In the genomic region with DNA sequence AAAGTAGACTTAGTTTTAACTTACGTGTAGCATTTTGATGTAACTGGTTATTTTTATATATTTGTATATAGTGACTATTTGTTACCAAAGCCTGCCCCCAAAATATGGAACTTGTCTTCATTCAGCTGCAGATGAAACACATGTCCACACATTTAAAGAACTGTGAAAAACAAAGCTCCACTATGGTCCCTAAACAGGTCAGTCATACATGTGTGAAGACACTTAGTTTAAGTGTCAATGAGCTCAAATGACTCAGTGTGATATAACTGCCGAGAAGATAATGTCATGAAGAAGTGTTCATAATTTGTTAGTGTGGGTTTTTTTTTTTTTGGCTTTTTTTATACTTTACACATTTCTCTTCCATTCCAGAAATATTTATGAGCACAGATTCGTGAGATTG, we compare ENCODE assay signal across 18 cellular contexts. TPM values are rescaled to one million over a fixed set of nuclear protein-coding genes. Genes with fewer than 3 reads are reported as not detected.
A peak's percentile ranks its signal among the peaks of the same experiment; 100 is the strongest.
DNase-seq lines count a peak whose midpoint lies in the region; ATAC-seq lines count a peak whose summit lies in the region.
"Had no signal": no experiment of that assay in that cellular context is flagged by ENCODE, and none has a peak within 500 bp of the region (broad histone marks: within the 10 kb centered on the region; RNA-seq: fewer than 3 reads in every experiment).

No MANE protein-coding gene starts in this region.

- no peaks in the 10 kb centered on the region for H3K36me3 ChIP-seq in naive thymus-derived CD4-positive, alpha-beta T cell (ENCODE audit: control insufficient read depth in 2 of 3, insufficient read depth in 3 of 3, low read length in 3 of 3)

- no peak overlapping the region for H3K4me3 ChIP-seq in naive thymus-derived CD4-positive, alpha-beta T cell (ENCODE audit: low read length)

- H3K4me1 ChIP-seq in naive thymus-derived CD4-positive, alpha-beta T cell (ENCODE audit: control insufficient read depth in 2 of 2, insufficient read depth in 2 of 2, low read length in 2 of 2) = peaks cover 2 to 9% of the 10 kb centered on the region in 2 donors

- CTCF ChIA-PET in naive thymus-derived CD4-positive, alpha-beta T cell (lab: Charles Lee) = interaction anchor here (0.6 to 0.9 kb wide), 2 partner anchors 101 to 214 kb away, joined by 4 read pairs; no protein-coding TSS in a partner anchor

- H3K27me3 ChIP-seq in naive thymus-derived CD4-positive, alpha-beta T cell (ENCODE audit: control insufficient read depth in 2 of 2, insufficient read depth in 2 of 2, low read length in 2 of 2) = no peaks in the 10 kb centered on the region

- H3K9me3 ChIP-seq in naive thymus-derived CD4-positive, alpha-beta T cell (ENCODE audit: control insufficient read depth in 2 of 3, low read length in 3 of 3) = no peaks in the 10 kb centered on the region

- H3K27me3 Mint-ChIP-seq in activated T-helper 1 cell treated with anti-CD3 and anti-CD28 coated beads, Interleukin-12 subunit alpha, Interleukin-12 subunit beta, Interleukin-2, Interleukin-4 antibody, amounts not matched to agents 30 ng/mL and 10 ng/mL and 1 ng/mL, durations not matched to agents 14 hours and 24 hours and 36 hours (ENCODE audit: insufficient read depth) = no peaks in the 10 kb centered on the region
- H3K27me3 Mint-ChIP-seq in naive thymus-derived CD4-positive, alpha-beta T cell = no peaks in the 10 kb centered on the region

- H3K4me1 Mint-ChIP-seq in activated T-helper 1 cell treated with anti-CD3 and anti-CD28 coated beads, Interleukin-12 subunit alpha, Interleukin-12 subunit beta, Interleukin-2, Interleukin-4 antibody, amounts not matched to agents 30 ng/mL and 10 ng/mL and 1 ng/mL, durations not matched to agents 14 hours and 24 hours and 36 hours (ENCODE audit: low read depth) = peaks cover 78% of the 10 kb centered on the region
- peaks cover 5 to 82% (median 10%) of the 10 kb centered on the region in 7 donors for H3K4me1 Mint-ChIP-seq in naive thymus-derived CD4-positive, alpha-beta T cell

- peak; percentile 59 to 84 for ATAC-seq in activated naive CD4-positive, alpha-beta T cell treated with anti-CD3 and anti-CD28 coated beads, Interleukin-2, amount 50 U/mL, for 72 hours
- ATAC-seq in naive thymus-derived CD4-positive, alpha-beta T cell = peak; percentile 76
- no peak for ATAC-seq in HG03025 (IDR thresholded peaks at IDR 0.05; ENCODE audit: low FRiP score, unreplicated experiment)
- ATAC-seq: HepG2 had no signal

- H3K36me3 Mint-ChIP-seq in activated naive CD4-positive, alpha-beta T cell treated with anti-CD3 and anti-CD28 coated beads, Interleukin-2, amount 50 U/mL, for 72 hours = no peaks in the 10 kb centered on the region
- peaks cover 34% of the 10 kb centered on the region for H3K36me3 Mint-ChIP-seq in activated T-helper 1 cell treated with anti-CD3 and anti-CD28 coated beads, Interleukin-12 subunit alpha, Interleukin-12 subunit beta, Interleukin-2, Interleukin-4 antibody, amounts not matched to agents 30 ng/mL and 10 ng/mL and 1 ng/mL, durations not matched to agents 14 hours and 24 hours and 36 hours (ENCODE audit: low read depth)
- peaks cover 5 to 42% (median 23%) of the 10 kb centered on the region in 5 donors for H3K36me3 Mint-ChIP-seq in naive thymus-derived CD4-positive, alpha-beta T cell

- H3K4me3 Mint-ChIP-seq in activated T-helper 1 cell treated with anti-CD3 and anti-CD28 coated beads, Interleukin-12 subunit alpha, Interleukin-12 subunit beta, Interleukin-2, Interleukin-4 antibody, amounts not matched to agents 30 ng/mL and 10 ng/mL and 1 ng/mL, durations not matched to agents 14 hours and 24 hours and 36 hours = no peak overlapping the region
- no peak overlapping the region for H3K4me3 Mint-ChIP-seq in naive thymus-derived CD4-positive, alpha-beta T cell

- DNase-seq in activated naive CD4-positive, alpha-beta T cell treated with anti-CD3 and anti-CD28 coated beads, Interleukin-2, amount 50 U/mL, for 72 hours (ENCODE audit: low spot score in 2 of 2) = no peak
- DNase-seq in activated naive CD4-positive, alpha-beta T cell treated with Interleukin-2 at 50 U/mL for 16 hours = no peak
- no peak for DNase-seq in activated T-helper 1 cell treated with anti-CD3 and anti-CD28 coated beads, Interleukin-12 subunit alpha, Interleukin-12 subunit beta, Interleukin-2, Interleukin-4 antibody, amounts not matched to agents 30 ng/mL and 10 ng/mL and 1 ng/mL, durations not matched to agents 14 hours and 24 hours and 36 hours (ENCODE audit: low spot score)
- no peak for DNase-seq in naive thymus-derived CD4-positive, alpha-beta T cell
- DNase-seq in stimulated activated CD4-positive, alpha-beta T cell treated with anti-CD3 and anti-CD28 coated beads, Interleukin-4, amount 100 ng/mL, for 4 hours = no peak
- no peak for DNase-seq in T1000 (lab: John Stamatoyannopoulos, UW)
- DNase-seq: H7; NCI-H1092 treated with DMSO at 0.1 percent for 48 hours; NCI-H1694; NCI-H345; NCI-H69; NK-92 treated with Interleukin-12 subunit alpha and Interleukin-12 subunit beta, amount 100 ng/mL, for 24 hours had no signal

- H3K27ac Mint-ChIP-seq in activated naive CD4-positive, alpha-beta T cell treated with anti-CD3 and anti-CD28 coated beads, Interleukin-2, amount 50 U/mL, for 72 hours = no peak overlapping the region
- peak overlapping the region; percentile 82 for H3K27ac Mint-ChIP-seq in activated T-helper 1 cell treated with anti-CD3 and anti-CD28 coated beads, Interleukin-12 subunit alpha, Interleukin-12 subunit beta, Interleukin-2, Interleukin-4 antibody, amounts not matched to agents 30 ng/mL and 10 ng/mL and 1 ng/mL, durations not matched to agents 14 hours and 24 hours and 36 hours
- H3K27ac Mint-ChIP-seq in naive thymus-derived CD4-positive, alpha-beta T cell = peak overlapping the region in 4 of 9 donors; percentile 18 to 68 (median 48)

- no peaks in the 10 kb centered on the region for H3K9me3 Mint-ChIP-seq in activated naive CD4-positive, alpha-beta T cell treated with anti-CD3 and anti-CD28 coated beads, Interleukin-2, amount 50 U/mL, for 72 hours
- no peaks in the 10 kb centered on the region for H3K9me3 Mint-ChIP-seq in activated T-helper 1 cell treated with anti-CD3 and anti-CD28 coated beads, Interleukin-12 subunit alpha, Interleukin-12 subunit beta, Interleukin-2, Interleukin-4 antibody, amounts not matched to agents 30 ng/mL and 10 ng/mL and 1 ng/mL, durations not matched to agents 14 hours and 24 hours and 36 hours
- no peaks in the 10 kb centered on the region for H3K9me3 Mint-ChIP-seq in naive thymus-derived CD4-positive, alpha-beta T cell

- POLR2A ChIA-PET in naive thymus-derived CD4-positive, alpha-beta T cell (lab: Charles Lee) = no interaction called here

- intact Hi-C loops in activated T-helper 1 cell treated with anti-CD3 and anti-CD28 coated beads, Interleukin-12 subunit alpha, Interleukin-12 subunit beta, Interleukin-2, Interleukin-4 antibody, amounts not matched to agents 30 ng/mL and 10 ng/mL and 1 ng/mL, durations not matched to agents 14 hours and 24 hours and 36 hours (cut with micrococcal nuclease) = no loop called here
- intact Hi-C loops in naive thymus-derived CD4-positive, alpha-beta T cell (cut with micrococcal nuclease) = no loop called here

- no peak overlapping the region for H3K27ac ChIP-seq in naive thymus-derived CD4-positive, alpha-beta T cell (ENCODE audit: low read depth, low read length)
- H3K27ac ChIP-seq: KMS-11 had no signal

RNA-seq across cellular contexts. Expression of gene HAVCR1, which starts 28.2 kb away (rescaled TPM):
- under 1 TPM; 0.72 to 0.96 TPM for total RNA-seq in activated naive CD4-positive, alpha-beta T cell treated with anti-CD3 and anti-CD28 coated beads, Interleukin-2, amount 50 U/mL, for 72 hours
- 2.4 and 2.5 TPM in 2 replicates for total RNA-seq in activated T-helper 1 cell treated with anti-CD3 and anti-CD28 coated beads, Interleukin-12 subunit alpha, Interleukin-12 subunit beta, Interleukin-2, Interleukin-4 antibody, amounts not matched to agents 30 ng/mL and 10 ng/mL and 1 ng/mL, durations not matched to agents 14 hours and 24 hours and 36 hours
- 10 to 100 TPM in 2 of 5 experiments, 1 to 10 TPM in 3; 5.1 to 32.3 (median 9.1) TPM for total RNA-seq in naive thymus-derived CD4-positive, alpha-beta T cell
- 1 to 10 TPM; 2.1 to 4.6 TPM for polyA plus RNA-seq in naive thymus-derived CD4-positive, alpha-beta T cell
- total RNA-seq: Daoy, H7, MCF 10A had no signal
- polyA plus RNA-seq: BJ had no signal
